In genomic region chr14:96240641-96241040, GRCh38 we compare ENCODE assay signal across 34 cellular contexts. TPM values are rescaled to one million over a fixed set of nuclear protein-coding genes. Genes with fewer than 3 reads are reported as not detected.
"Had no signal": no experiment of that assay in that cellular context is flagged by ENCODE, and none has a peak within 500 bp of the region (broad histone marks: within the 10 kb centered on the region; RNA-seq: fewer than 3 reads in every experiment).

No MANE protein-coding gene starts in this region.

- H3K9me3 Mint-ChIP-seq: activated B cell treated with CpG ODN at 0.5 μM for 24 hours; activated CD8-positive, alpha-beta T cell treated with anti-CD3 and anti-CD28 coated beads for 36 hours; activated T-cell treated with anti-CD3 and anti-CD28 coated beads, Interleukin-2, amount 50 U/mL, for 4 hours; activated T-helper 17 cell treated with anti-CD3 and anti-CD28 coated beads, Interleukin-2, amount 50 U/mL, for 72 hours; central memory CD8-positive, alpha-beta T cell; dendritic cell treated with granulocyte-macrophage colony-stimulating factor and Interleukin-4, amounts not matched to agents 40 ng/mL and 50 ng/mL, for 4 days; T-helper 2 cell treated with Interferon-gamma antibody and Interleukin-4, amounts not matched to agents 5 μg/mL and 100 μg/mL, for 36 hours had no signal

- H3K36me3 ChIP-seq: brain microvascular endothelial cell, gastrocnemius medialis, WERI-Rb-1 had no signal

- H3K9me3 ChIP-seq: esophagus muscularis mucosa, gastrocnemius medialis had no signal

- H3K27me3 ChIP-seq: brain microvascular endothelial cell, esophagus muscularis mucosa, foreskin keratinocyte, gastrocnemius medialis had no signal

- H3K27ac Mint-ChIP-seq: activated B cell treated with CpG ODN at 0.5 μM for 24 hours; activated CD8-positive, alpha-beta T cell treated with anti-CD3 and anti-CD28 coated beads for 36 hours; activated naive CD8-positive, alpha-beta T cell; activated T-helper 17 cell treated with anti-CD3 and anti-CD28 coated beads, Interleukin-2, amount 50 U/mL, for 72 hours; dendritic cell treated with granulocyte-macrophage colony-stimulating factor and Interleukin-4, amounts not matched to agents 40 ng/mL and 50 ng/mL, for 4 days; T-helper 17 cell; T-helper 2 cell treated with Interferon-gamma antibody and Interleukin-4, amounts not matched to agents 5 μg/mL and 100 μg/mL, for 36 hours had no signal

- ATAC-seq: activated CD4-positive, CD25-positive, alpha-beta regulatory T cell treated with anti-CD3 and anti-CD28 coated beads, Interleukin-2, amount 50 U/mL, for 24 hours; activated CD8-positive, alpha-beta T cell treated with anti-CD3 and anti-CD28 coated beads for 36 hours; activated T-cell treated with anti-CD3 and anti-CD28 coated beads, Interleukin-2, amount 50 U/mL, for 4 hours; activated T-helper 17 cell treated with anti-CD3 and anti-CD28 coated beads, Interleukin-2, amount 50 U/mL, for 72 hours; foreskin keratinocyte; gastrocnemius medialis; T-helper 17 cell had no signal

- H3K36me3 Mint-ChIP-seq: activated naive CD8-positive, alpha-beta T cell had no signal

- H3K27ac ChIP-seq: brain microvascular endothelial cell, coronary artery, dorsolateral prefrontal cortex, esophagus muscularis mucosa, foreskin keratinocyte, gastrocnemius medialis, WERI-Rb-1 had no signal

- H3K4me3 ChIP-seq: coronary artery, dorsolateral prefrontal cortex, esophagus muscularis mucosa, gastrocnemius medialis had no signal

- H3K4me1 Mint-ChIP-seq: activated B cell treated with CpG ODN at 0.5 μM for 24 hours; activated T-helper 17 cell treated with anti-CD3 and anti-CD28 coated beads, Interleukin-2, amount 50 U/mL, for 72 hours; central memory CD8-positive, alpha-beta T cell; T-helper 17 cell had no signal

- DNase-seq: activated B cell treated with CpG ODN at 0.5 μM for 24 hours; activated CD4-positive, alpha-beta T cell treated with anti-CD3 and anti-CD28 coated beads for 48 hours; activated CD4-positive, alpha-beta T cell treated with anti-CD3 and anti-CD28 coated beads, Interleukin-2, amount 50 U/mL, for 1 hour; activated CD4-positive, alpha-beta T cell treated with anti-CD3 and anti-CD28 coated beads, Interleukin-2, amount 50 U/mL, for 48 hours; activated CD8-positive, alpha-beta memory T cell treated with anti-CD3 and anti-CD28 coated beads for 24 hours; activated CD8-positive, alpha-beta T cell treated with anti-CD3 and anti-CD28 coated beads for 36 hours; activated effector memory CD4-positive, alpha-beta T cell treated with Interleukin-2 at 50 U/mL for 16 hours; activated gamma-delta T cell treated with Interleukin-2 at 50 U/mL for 16 hours; activated naive CD4-positive, alpha-beta T cell treated with anti-CD3 and anti-CD28 coated beads, Interleukin-2, amount 50 U/mL, for 16 hours; activated naive CD4-positive, alpha-beta T cell treated with Interleukin-2 at 50 U/mL for 16 hours; activated T-cell treated with anti-CD3 and anti-CD28 coated beads, Interleukin-2, amount 50 U/mL, for 4 hours; amniotic stem cell; anterior cingulate cortex; brain microvascular endothelial cell; dorsolateral prefrontal cortex; effector memory CD4-positive, alpha-beta T cell; erythroblast; foreskin keratinocyte; gastrocnemius medialis; T-helper 1 cell; T-helper 17 cell; T1000; WERI-Rb-1 had no signal

- H3K4me3 Mint-ChIP-seq: activated B cell treated with CpG ODN at 0.5 μM for 24 hours; activated CD8-positive, alpha-beta T cell treated with anti-CD3 and anti-CD28 coated beads for 36 hours; activated naive CD8-positive, alpha-beta T cell; activated T-cell treated with anti-CD3 and anti-CD28 coated beads, Interleukin-2, amount 50 U/mL, for 4 hours; activated T-helper 17 cell treated with anti-CD3 and anti-CD28 coated beads, Interleukin-2, amount 50 U/mL, for 72 hours; central memory CD8-positive, alpha-beta T cell; dendritic cell treated with granulocyte-macrophage colony-stimulating factor and Interleukin-4, amounts not matched to agents 40 ng/mL and 50 ng/mL, for 4 days; T-helper 17 cell; T-helper 2 cell treated with Interferon-gamma antibody and Interleukin-4, amounts not matched to agents 5 μg/mL and 100 μg/mL, for 36 hours had no signal

- H3K4me1 ChIP-seq: foreskin keratinocyte, gastrocnemius medialis had no signal

RNA-seq across cellular contexts. Expression of gene BDKRB1, which starts 15.4 kb away (rescaled TPM):
- total RNA-seq: activated B cell treated with CpG ODN at 0.5 μM for 24 hours; activated CD8-positive, alpha-beta T cell treated with anti-CD3 and anti-CD28 coated beads for 36 hours; activated T-cell treated with anti-CD3 and anti-CD28 coated beads, Interleukin-2, amount 50 U/mL, for 4 hours; activated T-helper 17 cell treated with anti-CD3 and anti-CD28 coated beads, Interleukin-2, amount 50 U/mL, for 72 hours; cardiac septum; cerebellum; gastrocnemius medialis; glomerular endothelial cell; T-helper 17 cell had no signal

RNA-seq across cellular contexts. Expression of gene BDKRB2, which starts 36.0 kb away (rescaled TPM):
- total RNA-seq: activated B cell treated with CpG ODN at 0.5 μM for 24 hours; activated CD8-positive, alpha-beta T cell treated with anti-CD3 and anti-CD28 coated beads for 36 hours; activated T-cell treated with anti-CD3 and anti-CD28 coated beads, Interleukin-2, amount 50 U/mL, for 4 hours; activated T-helper 17 cell treated with anti-CD3 and anti-CD28 coated beads, Interleukin-2, amount 50 U/mL, for 72 hours; T-helper 17 cell had no signal
